ENCODE assay signal across 22 cellular contexts in genomic region chr14:76113691-76114090, GRCh38. TPM values are rescaled to one million over a fixed set of nuclear protein-coding genes. Genes with fewer than 3 reads are reported as not detected.
DNase-seq lines count a peak whose midpoint lies in the region; ATAC-seq and TF ChIP-seq lines count a peak whose summit lies in the region.
"Had no signal": no experiment of that assay in that cellular context is flagged by ENCODE, and none has a peak within 500 bp of the region (broad histone marks: within the 10 kb centered on the region; RNA-seq: fewer than 3 reads in every experiment).

No MANE protein-coding gene starts in this region.

- peaks cover 9% of the 10 kb centered on the region; the same call in 1 of the 2 replicates for H3K9me2 ChIP-seq in GM23338 (ENCODE audit: insufficient read depth)

- H3K79me2 ChIP-seq in GM23338 (replicated peaks; ENCODE audit: insufficient read depth), result no peaks in the 10 kb centered on the region
- no peaks in the 10 kb centered on the region for H3K79me2 ChIP-seq in neural progenitor cell (ENCODE audit: low read depth)

- H3K27ac Mint-ChIP-seq in GM23338 (peak overlapping the region; percentile 91), neural progenitor cell (no peak overlapping the region)
- H3K27ac Mint-ChIP-seq: B cell, CD14-positive monocyte had no signal

- H3K27me3 Mint-ChIP-seq in GM23338 (ENCODE audit: insufficient read depth, low read depth, poor library complexity) (peaks cover 23% of the 10 kb centered on the region), neural progenitor cell (ENCODE audit: insufficient read depth, low read depth) (peaks cover 15% of the 10 kb centered on the region)

- peak; percentile 66 for DNase-seq in GM23338 (ENCODE audit: low spot score)
- DNase-seq in neural progenitor cell (ENCODE audit: low spot score), result no peak
- DNase-seq in 8988T, result no peak
- no peak for DNase-seq in CD1c-positive myeloid dendritic cell (ENCODE audit: extremely low spot score)
- DNase-seq: DMS53, EL, Karpas-422, MV-4-11, NCI-H1105 treated with DMSO at 0.1 percent for 48 hours, NCI-H2081, NCI-H2171, NCI-H345, NCI-H524, NCI-H82 had no signal

- WGBS in HUES64, result 9% methylated on average over 8 of the region's 8 CpGs

- H2AFZ ChIP-seq in GM23338, result peak overlapping the region; percentile 39
- peak overlapping the region; percentile 95 for H2AFZ ChIP-seq in neural progenitor cell (replicated peaks)

- H3K4me3 Mint-ChIP-seq in GM23338, result peak overlapping the region; percentile 27; the same call in 2 of the 3 replicates
- H3K4me3 Mint-ChIP-seq in neural progenitor cell, result no peak overlapping the region
- H3K4me3 Mint-ChIP-seq: B cell, CD14-positive monocyte had no signal

- peaks cover 38% of the 10 kb centered on the region for H3K4me1 ChIP-seq in GM23338 (ENCODE audit: insufficient read depth)
- peaks cover 31% of the 10 kb centered on the region for H3K4me1 ChIP-seq in HUES64 (ENCODE audit: insufficient read depth, low read length)
- H3K4me1 ChIP-seq in iPS-15b (ENCODE audit: control insufficient read depth, insufficient read depth, low read length), result peaks cover 30% of the 10 kb centered on the region
- H3K4me1 ChIP-seq in neural progenitor cell, result peaks cover 15% of the 10 kb centered on the region
- H3K4me1 ChIP-seq: A549, HAP-1 had no signal

- no peaks in the 10 kb centered on the region for H4K20me1 ChIP-seq in GM23338 (replicated peaks; ENCODE audit: insufficient read depth)
- H4K20me1 ChIP-seq in neural progenitor cell (ENCODE audit: low read depth), result no peaks in the 10 kb centered on the region

- H3K9me3 Mint-ChIP-seq in GM23338 (peaks cover 6% of the 10 kb centered on the region; the same call in 2 of the 3 replicates), neural progenitor cell (no peaks in the 10 kb centered on the region)

- peaks cover 52% of the 10 kb centered on the region for H3K4me1 Mint-ChIP-seq in GM23338
- H3K4me1 Mint-ChIP-seq in neural progenitor cell, result peaks cover 10% of the 10 kb centered on the region
- H3K4me1 Mint-ChIP-seq: B cell, CD14-positive monocyte had no signal

- H3K27me3 ChIP-seq in GM23338 (ENCODE audit: insufficient read depth) (no peaks in the 10 kb centered on the region), HUES64 (ENCODE audit: insufficient read depth, low read length) (no peaks in the 10 kb centered on the region), iPS-15b (ENCODE audit: control insufficient read depth, insufficient read depth, low read length) (no peaks in the 10 kb centered on the region), neural progenitor cell (no peaks in the 10 kb centered on the region)

- peak overlapping the region; percentile 34 for H3K4me3 ChIP-seq in GM23338
- H3K4me3 ChIP-seq in HUES64 (ENCODE audit: low read length), result peak overlapping the region; percentile 0; the same call in 1 of the 2 replicates
- peak overlapping the region; percentile 30 for H3K4me3 ChIP-seq in iPS-15b (ENCODE audit: low read depth, low read length)
- H3K4me3 ChIP-seq in neural progenitor cell, result peak overlapping the region; percentile 10
- H3K4me3 ChIP-seq: A549, HAP-1 had no signal

- no peak for TF ChIP-seq CTCF in GM23338 (conservative IDR thresholded peaks at IDR 0.05; ENCODE audit: low read depth in 2 of 2)
- TF ChIP-seq CTCF in neural progenitor cell (IDR thresholded peaks at IDR 0.05), result no peak

- no peaks in the 10 kb centered on the region for H3K36me3 ChIP-seq in GM23338 (ENCODE audit: insufficient read depth)
- no peaks in the 10 kb centered on the region for H3K36me3 ChIP-seq in HUES64 (ENCODE audit: insufficient read depth, low read length)
- no peaks in the 10 kb centered on the region for H3K36me3 ChIP-seq in iPS-15b (ENCODE audit: control insufficient read depth, insufficient read depth, low read length)
- no peaks in the 10 kb centered on the region for H3K36me3 ChIP-seq in neural progenitor cell
- H3K36me3 ChIP-seq: HAP-1 had no signal

- H3K27ac ChIP-seq in GM23338 (ENCODE audit: low read depth), result peak overlapping the region; percentile 88
- peak overlapping the region; percentile 70; the same call in 1 of the 2 replicates for H3K27ac ChIP-seq in HUES64 (ENCODE audit: low read depth, low read length)
- no peak overlapping the region for H3K27ac ChIP-seq in neural progenitor cell
- H3K27ac ChIP-seq: A549 had no signal

- H3K36me3 Mint-ChIP-seq in GM23338 (ENCODE audit: low read depth) (peaks cover 7% of the 10 kb centered on the region), neural progenitor cell (no peaks in the 10 kb centered on the region)
- H3K36me3 Mint-ChIP-seq: CD14-positive monocyte had no signal

- peaks cover 20% of the 10 kb centered on the region; the same call in 1 of the 2 replicates for H3F3A ChIP-seq in GM23338 (replicated peaks; ENCODE audit: low read depth)
- peaks cover 9% of the 10 kb centered on the region for H3F3A ChIP-seq in neural progenitor cell (ENCODE audit: low read depth)

- peak; percentile 26 for ATAC-seq in GM23338
- no peak for ATAC-seq in HG03457 (IDR thresholded peaks at IDR 0.05; ENCODE audit: unreplicated experiment)
- ATAC-seq: Right ventricle myocardium inferior had no signal

- no peaks in the 10 kb centered on the region; the same call in 1 of the 2 replicates for H3K9me3 ChIP-seq in HUES64 (ENCODE audit: insufficient read depth, low read depth, low read length)
- no peaks in the 10 kb centered on the region for H3K9me3 ChIP-seq in iPS-15b (ENCODE audit: control insufficient read depth, insufficient read depth, low read length)
- H3K9me3 ChIP-seq in neural progenitor cell (ENCODE audit: low read depth), result no peaks in the 10 kb centered on the region
- H3K9me3 ChIP-seq: A549, HAP-1 had no signal

- H3K9ac ChIP-seq in HUES64 (ENCODE audit: low read depth, low read length) (peak overlapping the region; percentile 6; the same call in 1 of the 2 replicates), iPS-15b (ENCODE audit: low read depth, low read length) (peak overlapping the region; percentile 5), neural progenitor cell (no peak overlapping the region)

- H3K4me2 ChIP-seq in GM23338 (peak overlapping the region; percentile 61), neural progenitor cell (peak overlapping the region; percentile 51)
- H3K4me2 ChIP-seq: A549 had no signal

TF ChIP-seq in GM23338, 12 proteins besides CTCF, POLR2A, EP300 and RAD21 (continues in another document):
- no peak for TF ChIP-seq ETS1 (IDR thresholded peaks at IDR 0.05)
- no peak for TF ChIP-seq REST (IDR thresholded peaks at IDR 0.05; ENCODE audit: unreplicated experiment)
- no peak for TF ChIP-seq JUNB (IDR thresholded peaks at IDR 0.05; ENCODE audit: unreplicated experiment)
- TF ChIP-seq ZNF114 (CRISPR knock-in tag; IDR thresholded peaks at IDR 0.05), result no peak
- no peak for TF ChIP-seq ZNF331 (CRISPR knock-in tag; IDR thresholded peaks at IDR 0.05; ENCODE audit: low read depth)
- TF ChIP-seq EZH2phosphoT487 (IDR thresholded peaks at IDR 0.05; ENCODE audit: unreplicated experiment), result no peak
- no peak for TF ChIP-seq STAT1 (IDR thresholded peaks at IDR 0.05; ENCODE audit: unreplicated experiment)
- TF ChIP-seq EZH2 (IDR thresholded peaks at IDR 0.05; ENCODE audit: low read depth, unreplicated experiment), result no peak
- TF ChIP-seq POLR2AphosphoS5 (IDR thresholded peaks at IDR 0.05; ENCODE audit: low read depth), result peak; percentile 50; the same call in 1 of the 2 replicates

RNA-seq across cellular contexts. Expression of gene GPATCH2L, which starts 38.0 kb away (rescaled TPM):
- 71.0 and 94.4 TPM in 2 replicates for total RNA-seq in GM23338 (2014; rRNA removed; shearing (Covaris generic))
- polyA plus RNA-seq in GM23338 (2016; fragmentation: Nextera tagmentation; extraction: Ambion mirVana), result 16.8 and 19.6 TPM in 2 replicates
- polyA plus RNA-seq in HUES64 (2013, experiment 1 of 2), result 27.0 TPM
- 21.8 TPM for polyA plus RNA-seq in HUES64 (2013, experiment 2 of 2)
- total RNA-seq in neural progenitor cell (ENCODE audit: low replicate concordance), result 68.2 and 93.0 TPM in 2 replicates
